Comparison of ENCODE assay signal across 2 cellular contexts in the genomic region with DNA sequence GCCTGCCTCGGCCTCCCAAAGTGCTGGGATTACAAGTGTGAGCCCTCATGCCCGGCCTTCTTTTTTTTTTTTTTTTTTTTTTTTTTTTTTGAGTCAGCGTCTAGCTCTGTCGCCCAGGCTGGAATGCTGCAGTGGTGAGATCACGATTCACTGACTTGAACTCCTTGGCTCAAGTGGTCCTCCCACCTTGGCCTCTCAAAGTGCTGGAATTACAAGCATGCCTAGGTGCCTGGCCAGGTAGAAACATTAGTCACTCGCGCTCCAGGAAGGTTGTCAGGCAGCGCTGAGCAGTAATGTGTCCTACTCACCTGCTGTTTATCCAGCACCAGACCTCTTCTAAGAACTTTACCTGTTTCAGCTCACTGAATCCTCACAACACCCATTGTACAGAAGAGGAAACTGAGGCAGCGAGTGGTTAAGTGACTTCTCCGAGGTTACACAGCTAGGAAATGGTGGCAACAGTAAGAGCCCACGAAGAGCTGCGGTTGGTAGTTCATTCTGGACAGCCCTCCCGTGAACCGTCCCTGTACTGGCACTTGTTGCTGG.
TF ChIP-seq lines count a peak whose summit lies in the region.

No MANE protein-coding gene starts in this region.

TF ChIP-seq in HCT116, 20 proteins besides CTCF, POLR2A, EP300 and RAD21 (continued from another document):
- TF ChIP-seq, protein P1, sequence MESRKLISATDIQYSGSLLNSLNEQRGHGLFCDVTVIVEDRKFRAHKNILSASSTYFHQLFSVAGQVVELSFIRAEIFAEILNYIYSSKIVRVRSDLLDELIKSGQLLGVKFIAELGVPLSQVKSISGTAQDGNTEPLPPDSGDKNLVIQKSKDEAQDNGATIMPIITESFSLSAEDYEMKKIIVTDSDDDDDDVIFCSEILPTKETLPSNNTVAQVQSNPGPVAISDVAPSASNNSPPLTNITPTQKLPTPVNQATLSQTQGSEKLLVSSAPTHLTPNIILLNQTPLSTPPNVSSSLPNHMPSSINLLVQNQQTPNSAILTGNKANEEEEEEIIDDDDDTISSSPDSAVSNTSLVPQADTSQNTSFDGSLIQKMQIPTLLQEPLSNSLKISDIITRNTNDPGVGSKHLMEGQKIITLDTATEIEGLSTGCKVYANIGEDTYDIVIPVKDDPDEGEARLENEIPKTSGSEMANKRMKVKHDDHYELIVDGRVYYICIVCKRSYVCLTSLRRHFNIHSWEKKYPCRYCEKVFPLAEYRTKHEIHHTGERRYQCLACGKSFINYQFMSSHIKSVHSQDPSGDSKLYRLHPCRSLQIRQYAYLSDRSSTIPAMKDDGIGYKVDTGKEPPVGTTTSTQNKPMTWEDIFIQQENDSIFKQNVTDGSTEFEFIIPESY (IDR thresholded peaks at IDR 0.05; ENCODE audit: extremely low read depth, insufficient replicate concordance, low read length) = no peak
- peak; percentile 46; the same call in 1 of the 2 replicates for TF ChIP-seq POLR2AphosphoS5 (IDR thresholded peaks at IDR 0.05; ENCODE audit: low read depth, low read length)
- TF ChIP-seq SP1 (IDR thresholded peaks at IDR 0.05; ENCODE audit: low read depth) = no peak
- no peak for TF ChIP-seq EZH2phosphoT487 (IDR thresholded peaks at IDR 0.05; ENCODE audit: borderline replicate concordance)

TF ChIP-seq in GM12891, 5 proteins besides CTCF, POLR2A, EP300 and RAD21 (continued from another document):
- TF ChIP-seq POLR2AphosphoS5 (IDR thresholded peaks at IDR 0.05; ENCODE audit: low read depth, low read length) = no peak
- TF ChIP-seq PAX5 (IDR thresholded peaks at IDR 0.05; ENCODE audit: insufficient read depth, low read length, severe bottlenecking) = no peak
- no peak for TF ChIP-seq SPI1 (IDR thresholded peaks at IDR 0.05; ENCODE audit: low read depth, low read length)
- TF ChIP-seq POU2F2 (IDR thresholded peaks at IDR 0.05; ENCODE audit: low read depth, low read length) = no peak
TF ChIP-seq in GM12891: peak in this region for 0.
